2 cellular contexts compared by ENCODE assay signal in genomic region chr17:75878174-75878998, GRCh38.
TF ChIP-seq lines count a peak whose summit lies in the region.

Gene TRIM47, minus strand, starts transcription at chr17:75878581. Its CDS starts 33 bp downstream, at chr17:75878548.

TF ChIP-seq in HEK293, 187 proteins besides CTCF, POLR2A, EP300 and RAD21 (continues in another document):
- TF ChIP-seq AEBP2 (tag by site-specific recombination; IDR thresholded peaks at IDR 0.05; ENCODE audit: borderline replicate concordance) (no peak), ZFHX2 (tag by site-specific recombination; conservative IDR thresholded peaks at IDR 0.05) (peak; percentile 57; the same call in 1 of the 2 replicates), KLF8 (tag by site-specific recombination; IDR thresholded peaks at IDR 0.05) (no peak), KLF10 (tag by site-specific recombination; IDR thresholded peaks at IDR 0.05) (0 out of 2 replicates have a peak, but pooled peaks have one; percentile 17), ZBTB48 (tag by site-specific recombination; IDR thresholded peaks at IDR 0.05) (peak; percentile 74), ZNF280D (tag by site-specific recombination; IDR thresholded peaks at IDR 0.05) (no peak), ZNF292 (tag by site-specific recombination; IDR thresholded peaks at IDR 0.05; ENCODE audit: borderline replicate concordance, low read depth) (no peak), GLIS1 (tag by site-specific recombination; IDR thresholded peaks at IDR 0.05) (peak; percentile 93), ZBTB6 (tag by site-specific recombination; IDR thresholded peaks at IDR 0.05) (peak; percentile 49), ZNF341 (tag by site-specific recombination; IDR thresholded peaks at IDR 0.05; ENCODE audit: low read depth) (peak; percentile 61; the same call in 1 of the 2 replicates), ZNF513 (tag by site-specific recombination; IDR thresholded peaks at IDR 0.05) (no peak), ZNF335 (tag by site-specific recombination; conservative IDR thresholded peaks at IDR 0.05) (peak; percentile 67), ZNF610 (tag by site-specific recombination; IDR thresholded peaks at IDR 0.05; ENCODE audit: borderline replicate concordance) (no peak), WT1 (tag by site-specific recombination; IDR thresholded peaks at IDR 0.05) (0 out of 2 replicates have a peak, but pooled peaks have one; percentile 18), PRDM6 (tag by site-specific recombination; IDR thresholded peaks at IDR 0.05) (no peak), ZBTB17 (tag by site-specific recombination; IDR thresholded peaks at IDR 0.05) (peak; percentile 72), ZBTB8A (tag by site-specific recombination; IDR thresholded peaks at IDR 0.05) (peak; percentile 85)

TF ChIP-seq in H1, 55 proteins besides CTCF, POLR2A, EP300 and RAD21:
- TF ChIP-seq SP4 (IDR thresholded peaks at IDR 0.05; ENCODE audit: low read length) (no peak), USF2 (IDR thresholded peaks at IDR 0.05; ENCODE audit: low read length) (no peak), CHD2 (IDR thresholded peaks at IDR 0.05; ENCODE audit: low read length) (peak; percentile 29; the same call in 1 of the 2 replicates), SIX5 (IDR thresholded peaks at IDR 0.05; ENCODE audit: low read depth, low read length) (no peak), CBX5 (IDR thresholded peaks at IDR 0.05; ENCODE audit: low read depth, low read length) (no peak), TCF12 (IDR thresholded peaks at IDR 0.05; ENCODE audit: low read depth, low read length) (no peak), HDAC2 (IDR thresholded peaks at IDR 0.05; ENCODE audit: borderline replicate concordance in 1 of 2, low read depth in 2 of 2, low read length in 2 of 2) (no peak), NRF1 (IDR thresholded peaks at IDR 0.05; ENCODE audit: low read depth, low read length) (no peak), RNF2 (IDR thresholded peaks at IDR 0.05; ENCODE audit: borderline replicate concordance, low read depth, low read length, missing control alignments, poor library complexity, severe bottlenecking) (no peak), MAX (IDR thresholded peaks at IDR 0.05) (peak; percentile 72), TAF1 (IDR thresholded peaks at IDR 0.05; ENCODE audit: low read depth, low read length) (no peak), SAP30 (IDR thresholded peaks at IDR 0.05; ENCODE audit: insufficient read depth, insufficient replicate concordance, low read length) (no peak), SP2 (IDR thresholded peaks at IDR 0.05; ENCODE audit: low read length) (no peak), CTBP2 (IDR thresholded peaks at IDR 0.05; ENCODE audit: borderline replicate concordance, insufficient read depth, insufficient read length, low read length) (no peak), ASH2L (IDR thresholded peaks at IDR 0.05; ENCODE audit: low read length) (no peak), POLR2AphosphoS5 (IDR thresholded peaks at IDR 0.05; ENCODE audit: low read depth, low read length) (no peak), TEAD4 (IDR thresholded peaks at IDR 0.05; ENCODE audit: low read depth, low read length) (peak; percentile 44; the same call in 1 of the 2 replicates), GABPA (IDR thresholded peaks at IDR 0.05; ENCODE audit: borderline replicate concordance, insufficient read depth, low read length) (no peak), BACH1 (IDR thresholded peaks at IDR 0.05; ENCODE audit: low read length) (0 out of 2 replicates have a peak, but pooled peaks have one; percentile 8), FOSL1 (IDR thresholded peaks at IDR 0.05; ENCODE audit: insufficient read depth, low read depth, low read length) (peak; percentile 70; the same call in 1 of the 2 replicates)
